Comparison of ENCODE assay signal across 2 cellular contexts in the genomic region with DNA sequence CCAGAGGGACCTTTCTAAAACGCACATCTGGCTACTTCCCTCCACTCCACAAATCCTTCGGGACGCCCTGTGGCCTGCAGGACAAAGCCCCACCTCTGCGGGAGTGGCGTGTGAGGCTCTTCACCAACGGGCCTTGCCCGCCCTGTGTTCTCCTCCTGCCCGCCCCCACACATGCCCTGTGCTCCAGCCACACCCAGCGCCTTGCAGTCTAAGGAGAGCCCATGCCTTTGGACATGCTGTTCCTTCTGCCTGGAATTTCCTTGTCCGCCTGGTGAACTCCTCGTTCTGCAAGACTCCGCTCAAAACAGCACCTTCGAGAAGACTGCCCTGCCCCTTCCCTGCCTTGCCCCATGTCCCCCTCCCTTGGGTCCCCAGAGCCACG.
TF ChIP-seq lines count a peak whose summit lies in the region.

No MANE protein-coding gene starts in this region.

TF ChIP-seq in IMR-90, 13 proteins besides CTCF, POLR2A, EP300 and RAD21:
- TF ChIP-seq BHLHE40 (IDR thresholded peaks at IDR 0.05; ENCODE audit: low read depth, low read length) = no peak
- TF ChIP-seq MAZ (IDR thresholded peaks at IDR 0.05; ENCODE audit: borderline replicate concordance, low read depth, low read length) = no peak
- no peak for TF ChIP-seq MXI1 (IDR thresholded peaks at IDR 0.05; ENCODE audit: borderline replicate concordance, low read depth, low read length)
- TF ChIP-seq NFE2L2 (IDR thresholded peaks at IDR 0.05; ENCODE audit: low read depth, low read length) = no peak
- no peak for TF ChIP-seq CEBPB (IDR thresholded peaks at IDR 0.05; ENCODE audit: low read depth, low read length)
- TF ChIP-seq MAFK (IDR thresholded peaks at IDR 0.05; ENCODE audit: low read depth, low read length) = no peak
- no peak for TF ChIP-seq CHD1 (IDR thresholded peaks at IDR 0.05; ENCODE audit: low read depth, low read length)
- TF ChIP-seq SMC3 (IDR thresholded peaks at IDR 0.05; ENCODE audit: low read depth, low read length) = no peak
- no peak for TF ChIP-seq RFX5 (IDR thresholded peaks at IDR 0.05; ENCODE audit: low read depth, low read length)
- TF ChIP-seq, protein P1, sequence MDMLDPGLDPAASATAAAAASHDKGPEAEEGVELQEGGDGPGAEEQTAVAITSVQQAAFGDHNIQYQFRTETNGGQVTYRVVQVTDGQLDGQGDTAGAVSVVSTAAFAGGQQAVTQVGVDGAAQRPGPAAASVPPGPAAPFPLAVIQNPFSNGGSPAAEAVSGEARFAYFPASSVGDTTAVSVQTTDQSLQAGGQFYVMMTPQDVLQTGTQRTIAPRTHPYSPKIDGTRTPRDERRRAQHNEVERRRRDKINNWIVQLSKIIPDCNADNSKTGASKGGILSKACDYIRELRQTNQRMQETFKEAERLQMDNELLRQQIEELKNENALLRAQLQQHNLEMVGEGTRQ (IDR thresholded peaks at IDR 0.05; ENCODE audit: low read depth, low read length) = no peak
- TF ChIP-seq, protein P2, sequence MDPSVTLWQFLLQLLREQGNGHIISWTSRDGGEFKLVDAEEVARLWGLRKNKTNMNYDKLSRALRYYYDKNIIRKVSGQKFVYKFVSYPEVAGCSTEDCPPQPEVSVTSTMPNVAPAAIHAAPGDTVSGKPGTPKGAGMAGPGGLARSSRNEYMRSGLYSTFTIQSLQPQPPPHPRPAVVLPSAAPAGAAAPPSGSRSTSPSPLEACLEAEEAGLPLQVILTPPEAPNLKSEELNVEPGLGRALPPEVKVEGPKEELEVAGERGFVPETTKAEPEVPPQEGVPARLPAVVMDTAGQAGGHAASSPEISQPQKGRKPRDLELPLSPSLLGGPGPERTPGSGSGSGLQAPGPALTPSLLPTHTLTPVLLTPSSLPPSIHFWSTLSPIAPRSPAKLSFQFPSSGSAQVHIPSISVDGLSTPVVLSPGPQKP (IDR thresholded peaks at IDR 0.05; ENCODE audit: borderline replicate concordance, low read depth, low read length) = no peak
- TF ChIP-seq FOS (IDR thresholded peaks at IDR 0.05; ENCODE audit: low read depth, low read length) = no peak
- no peak for TF ChIP-seq RCOR1 (IDR thresholded peaks at IDR 0.05; ENCODE audit: insufficient replicate concordance, low read length)

TF ChIP-seq in H1, 55 proteins besides CTCF, POLR2A, EP300 and RAD21:
- TF ChIP-seq KDM5A (IDR thresholded peaks at IDR 0.05; ENCODE audit: low read length) (no peak), KDM4A (IDR thresholded peaks at IDR 0.05; ENCODE audit: low read depth, low read length, severe bottlenecking) (no peak), SIN3A (conservative IDR thresholded peaks at IDR 0.05 in 1 of 2, IDR thresholded peaks at IDR 0.05 in 1 of 2; ENCODE audit: low read depth in 1 of 2, low read length in 2 of 2) (no peak), HDAC2 (IDR thresholded peaks at IDR 0.05; ENCODE audit: borderline replicate concordance in 1 of 2, low read depth in 2 of 2, low read length in 2 of 2) (no peak), RFX5 (IDR thresholded peaks at IDR 0.05; ENCODE audit: borderline replicate concordance, low read depth, low read length) (no peak), CHD2 (IDR thresholded peaks at IDR 0.05; ENCODE audit: low read length) (no peak)
TF ChIP-seq in H1: peak in this region for 0.
